ENCODE assay signal across 13 cellular contexts in genomic region chr11:75277211-75277805, GRCh38. TPM values are rescaled to one million over a fixed set of nuclear protein-coding genes. Genes with fewer than 3 reads are reported as not detected.
DNase-seq lines count a peak whose midpoint lies in the region; FAIRE-seq and TF ChIP-seq lines count a peak whose summit lies in the region.
"Had no signal": no experiment of that assay in that cellular context is flagged by ENCODE, and none has a peak within 500 bp of the region (broad histone marks: within the 10 kb centered on the region; RNA-seq: fewer than 3 reads in every experiment).

No MANE protein-coding gene starts in this region.

- H3K27me3 Mint-ChIP-seq in activated naive CD4-positive, alpha-beta T cell treated with anti-CD3 and anti-CD28 coated beads, Interleukin-2, amount 50 U/mL, for 24 hours: no peaks in the 10 kb centered on the region
- H3K27me3 Mint-ChIP-seq in activated CD4-positive, alpha-beta memory T cell treated with anti-CD3 and anti-CD28 coated beads, Interleukin-2, amount 10 ng/mL, durations not matched to agents 7 days and 5 days: no peaks in the 10 kb centered on the region

- 98% methylated on average over 11 of the region's 11 CpGs for WGBS in thymus

- no peak for DNase-seq in activated naive CD4-positive, alpha-beta T cell treated with Interleukin-2 at 50 U/mL for 16 hours
- DNase-seq in activated CD4-positive, alpha-beta memory T cell treated with anti-CD3 and anti-CD28 coated beads, Interleukin-2, amount 10 ng/mL, durations not matched to agents 7 days and 5 days: no peak
- DNase-seq in kidney (peak; percentile 18), urothelium cell line (ENCODE audit: low spot score) (no peak), GF-D8 (lab: John Stamatoyannopoulos, UW) (no peak), NCI-H1105 (lab: John Stamatoyannopoulos, UW) (no peak)
- DNase-seq: esophagus squamous epithelium, NCI-H446 treated with DMSO at 0.1 percent for 48 hours, testis had no signal

- H3K4me3 ChIP-seq in kidney (ENCODE audit: low read length in 2 of 2): no peak overlapping the region
- H3K4me3 ChIP-seq in thymus (ENCODE audit: low read length): no peak overlapping the region
- H3K4me3 ChIP-seq: esophagus squamous epithelium, testis had no signal

- FAIRE-seq in kidney (lab: Jason Lieb, UNC) (no peak), urothelium cell line (lab: Jason Lieb, UNC) (no peak)
- FAIRE-seq: astrocyte had no signal

- no peaks in the 10 kb centered on the region for H3K27me3 ChIP-seq in thymus (ENCODE audit: control insufficient read depth, insufficient read depth)
- H3K27me3 ChIP-seq: esophagus squamous epithelium, testis had no signal

- H3K4me3 Mint-ChIP-seq in activated naive CD4-positive, alpha-beta T cell treated with anti-CD3 and anti-CD28 coated beads, Interleukin-2, amount 50 U/mL, for 24 hours: no peak overlapping the region
- no peak overlapping the region for H3K4me3 Mint-ChIP-seq in activated CD4-positive, alpha-beta memory T cell treated with anti-CD3 and anti-CD28 coated beads, Interleukin-2, amount 10 ng/mL, durations not matched to agents 7 days and 5 days

- H3K27ac Mint-ChIP-seq in activated naive CD4-positive, alpha-beta T cell treated with anti-CD3 and anti-CD28 coated beads, Interleukin-2, amount 50 U/mL, for 24 hours: peak overlapping the region; percentile 87
- H3K27ac Mint-ChIP-seq in activated CD4-positive, alpha-beta memory T cell treated with anti-CD3 and anti-CD28 coated beads, Interleukin-2, amount 10 ng/mL, durations not matched to agents 7 days and 5 days: peak overlapping the region; percentile 95

- H3K4me1 ChIP-seq in kidney (ENCODE audit: control insufficient read depth in 1 of 2, insufficient read depth in 1 of 2, low read depth in 1 of 2, low read length in 2 of 2) (no peaks in the 10 kb centered on the region), thymus (ENCODE audit: control insufficient read depth, insufficient read depth, low read length) (peaks cover 16% of the 10 kb centered on the region)
- H3K4me1 ChIP-seq: testis had no signal

- no peak for TF ChIP-seq CTCF in kidney (IDR thresholded peaks at IDR 0.05; ENCODE audit: borderline replicate concordance, extremely low read depth, insufficient read depth)

- H3K9me3 ChIP-seq in kidney (ENCODE audit: control insufficient read depth in 1 of 2, low read length in 2 of 2) (no peaks in the 10 kb centered on the region), thymus (ENCODE audit: control insufficient read depth) (peaks cover 2% of the 10 kb centered on the region)
- H3K9me3 ChIP-seq: esophagus squamous epithelium, testis had no signal

- no peaks in the 10 kb centered on the region for H3K9me3 Mint-ChIP-seq in activated naive CD4-positive, alpha-beta T cell treated with anti-CD3 and anti-CD28 coated beads, Interleukin-2, amount 50 U/mL, for 24 hours
- no peaks in the 10 kb centered on the region for H3K9me3 Mint-ChIP-seq in activated CD4-positive, alpha-beta memory T cell treated with anti-CD3 and anti-CD28 coated beads, Interleukin-2, amount 10 ng/mL, durations not matched to agents 7 days and 5 days

- H3K27ac ChIP-seq in kidney (ENCODE audit: low read depth in 2 of 2, low read length in 2 of 2) (no peak overlapping the region), thymus (ENCODE audit: low read depth) (peak overlapping the region; percentile 79)
- H3K27ac ChIP-seq: testis had no signal

- POLR2A ChIA-PET in activated CD4-positive, alpha-beta memory T cell treated with anti-CD3 and anti-CD28 coated beads, Interleukin-2, amount 10 ng/mL, durations not matched to agents 7 days and 5 days (lab: Charles Lee): interaction anchor here (2.0 to 2.8 kb wide), 5 partner anchors 29 to 122 kb away, joined by 8 to 29 read pairs (median 13); partner anchors contain the start of gene RPS3

- H3K9ac ChIP-seq in kidney (ENCODE audit: low read length in 2 of 2): no peak overlapping the region

- H3K4me1 Mint-ChIP-seq in activated naive CD4-positive, alpha-beta T cell treated with anti-CD3 and anti-CD28 coated beads, Interleukin-2, amount 50 U/mL, for 24 hours: peaks cover 70% of the 10 kb centered on the region
- H3K4me1 Mint-ChIP-seq in activated CD4-positive, alpha-beta memory T cell treated with anti-CD3 and anti-CD28 coated beads, Interleukin-2, amount 10 ng/mL, durations not matched to agents 7 days and 5 days: peaks cover 40% of the 10 kb centered on the region

- intact Hi-C loops in kidney (cut with DNase I): loop anchor here (5.0 kb wide), 1 partner anchor 105 kb away; no protein-coding TSS in a partner anchor

- H3K36me3 Mint-ChIP-seq in activated naive CD4-positive, alpha-beta T cell treated with anti-CD3 and anti-CD28 coated beads, Interleukin-2, amount 50 U/mL, for 24 hours: peaks cover 9% of the 10 kb centered on the region
- peaks cover 6% of the 10 kb centered on the region for H3K36me3 Mint-ChIP-seq in activated CD4-positive, alpha-beta memory T cell treated with anti-CD3 and anti-CD28 coated beads, Interleukin-2, amount 10 ng/mL, durations not matched to agents 7 days and 5 days (ENCODE audit: low read depth)

- CTCF ChIA-PET in activated CD4-positive, alpha-beta memory T cell treated with anti-CD3 and anti-CD28 coated beads, Interleukin-2, amount 10 ng/mL, durations not matched to agents 7 days and 5 days (lab: Charles Lee): interaction anchor here (1.1 to 9.9 kb wide), 12 partner anchors 13 to 257 kb away, joined by 3 to 339 read pairs (median 10); partner anchors contain the start of genes RPS3 and TPBGL

- H3K36me3 ChIP-seq in kidney (ENCODE audit: control insufficient read depth in 1 of 2, insufficient read depth in 2 of 2, low read length in 2 of 2) (peaks cover 7 to 31% of the 10 kb centered on the region in 2 donors), thymus (ENCODE audit: control insufficient read depth, insufficient read depth) (no peaks in the 10 kb centered on the region)

RNA-seq across cellular contexts. Expression of gene TPBGL, which starts 36.7 kb away (rescaled TPM):
- total RNA-seq in activated CD4-positive, alpha-beta memory T cell treated with anti-CD3 and anti-CD28 coated beads, Interleukin-2, amount 10 ng/mL, durations not matched to agents 7 days and 5 days: under 1 TPM; 0.28 to 0.38 TPM
- total RNA-seq in kidney: 0.69 TPM
- 0.13 TPM for polyA plus RNA-seq in kidney (ENCODE audit: insufficient read depth, low read depth, low replicate concordance)
- 0.23 TPM for polyA plus RNA-seq in thymus
- total RNA-seq: myocyte had no signal
